Comparison of ENCODE assay signal across 1 cellular context in genomic region chr10:111475720-111476119, GRCh38.
TF ChIP-seq lines count a peak whose summit lies in the region.

No MANE protein-coding gene starts in this region.

TF ChIP-seq in HepG2, 621 proteins besides CTCF, POLR2A, EP300 and RAD21 (continued from another document and continues in another):
- TF ChIP-seq ZBTB33 (CRISPR knock-in tag; IDR thresholded peaks at IDR 0.05) (peak; percentile 37; the same call in 1 of the 2 replicates), ZBTB40 (IDR thresholded peaks at IDR 0.05) (no peak), ZBTB40 (CRISPR knock-in tag; IDR thresholded peaks at IDR 0.05) (0 out of 2 replicates have a peak, but pooled peaks have one; percentile 27), LRRFIP1 (CRISPR knock-in tag; conservative IDR thresholded peaks at IDR 0.05) (no peak), RARG (CRISPR knock-in tag; IDR thresholded peaks at IDR 0.05; ENCODE audit: low read depth) (no peak), ATAD3A (CRISPR knock-in tag; IDR thresholded peaks at IDR 0.05) (no peak), IRF2 (CRISPR knock-in tag; IDR thresholded peaks at IDR 0.05) (0 out of 2 replicates have a peak, but pooled peaks have one; percentile 27), PAWR (CRISPR knock-in tag; IDR thresholded peaks at IDR 0.05; ENCODE audit: borderline replicate concordance) (no peak), E2F2 (CRISPR knock-in tag; IDR thresholded peaks at IDR 0.05; ENCODE audit: borderline replicate concordance) (no peak), ZSCAN20 (CRISPR knock-in tag; IDR thresholded peaks at IDR 0.05; ENCODE audit: borderline replicate concordance) (no peak), ZNF891 (CRISPR knock-in tag; IDR thresholded peaks at IDR 0.05) (no peak), ZNF274 (CRISPR knock-in tag; IDR thresholded peaks at IDR 0.05) (no peak), KLF13 (CRISPR knock-in tag; IDR thresholded peaks at IDR 0.05) (no peak), ZNF225 (CRISPR knock-in tag; IDR thresholded peaks at IDR 0.05) (no peak), ZBTB25 (CRISPR knock-in tag; IDR thresholded peaks at IDR 0.05) (no peak), ATF3 (CRISPR knock-in tag; IDR thresholded peaks at IDR 0.05) (0 out of 2 replicates have a peak, but pooled peaks have one; percentile 31), SRSF9 (IDR thresholded peaks at IDR 0.05; ENCODE audit: borderline replicate concordance, insufficient read depth, low read depth, low read length, poor library complexity, severe bottlenecking) (no peak), ETV6 (CRISPR knock-in tag; conservative IDR thresholded peaks at IDR 0.05) (no peak), MNT (IDR thresholded peaks at IDR 0.05) (no peak), ELF4 (CRISPR knock-in tag; IDR thresholded peaks at IDR 0.05; ENCODE audit: borderline replicate concordance) (no peak), ARID2 (CRISPR knock-in tag; IDR thresholded peaks at IDR 0.05; ENCODE audit: borderline replicate concordance) (no peak), WIZ (CRISPR knock-in tag; IDR thresholded peaks at IDR 0.05) (no peak), ZNF746 (CRISPR knock-in tag; IDR thresholded peaks at IDR 0.05) (no peak), ZNF703 (CRISPR knock-in tag; IDR thresholded peaks at IDR 0.05; ENCODE audit: borderline replicate concordance) (no peak), KLF16 (CRISPR knock-in tag; IDR thresholded peaks at IDR 0.05) (0 out of 4 replicates have a peak, but pooled peaks of 1 of the 2 experiments have one; percentile 46), ZNF780A (CRISPR knock-in tag; IDR thresholded peaks at IDR 0.05) (no peak), MIER2 (CRISPR knock-in tag; IDR thresholded peaks at IDR 0.05) (0 out of 2 replicates have a peak, but pooled peaks have one; percentile 45), ZNF24 (IDR thresholded peaks at IDR 0.05) (0 out of 2 replicates have a peak, but pooled peaks have one; percentile 36), POLR2AphosphoS2 (IDR thresholded peaks at IDR 0.05; ENCODE audit: low read depth, low read length) (no peak), PITX1 (CRISPR knock-in tag; IDR thresholded peaks at IDR 0.05) (0 out of 2 replicates have a peak, but pooled peaks have one; percentile 25), DR1 (CRISPR knock-in tag; IDR thresholded peaks at IDR 0.05) (no peak), SMARCC2 (IDR thresholded peaks at IDR 0.05) (no peak), BORCS8-MEF2B (CRISPR knock-in tag; IDR thresholded peaks at IDR 0.05) (no peak), NR2C2 (CRISPR knock-in tag; IDR thresholded peaks at IDR 0.05; ENCODE audit: borderline replicate concordance) (peak; percentile 62), MTA3 (CRISPR knock-in tag; IDR thresholded peaks at IDR 0.05) (no peak), CEBPB (IDR thresholded peaks at IDR 0.05; ENCODE audit: borderline replicate concordance, low read depth, low read length) (peak; percentile 97), SMYD3 (CRISPR knock-in tag; IDR thresholded peaks at IDR 0.05) (0 out of 2 replicates have a peak, but pooled peaks have one; percentile 33), HCFC1 (IDR thresholded peaks at IDR 0.05; ENCODE audit: low read depth, low read length) (no peak), TOE1 (CRISPR knock-in tag; IDR thresholded peaks at IDR 0.05) (no peak), ZBTB8A (CRISPR knock-in tag; IDR thresholded peaks at IDR 0.05; ENCODE audit: borderline replicate concordance, low read depth) (no peak), ZNF503 (CRISPR knock-in tag; IDR thresholded peaks at IDR 0.05) (no peak)
